In genomic region chrX:94814216-94814615, GRCh38 we compare ENCODE assay signal across 9 cellular contexts.
"Had no signal": no experiment of that assay in that cellular context is flagged by ENCODE, and none has a peak within 500 bp of the region (broad histone marks: within the 10 kb centered on the region; RNA-seq: fewer than 3 reads in every experiment).

No MANE protein-coding gene starts in this region.

- H3K4me2 ChIP-seq: GM23338, KMS-11 had no signal

- H2AFZ ChIP-seq: GM23338 had no signal

- DNase-seq: HFFc6, KBM-7 had no signal

- H3K27ac Mint-ChIP-seq: GM23338, HFFc6, IgD-negative memory B cell had no signal

- H3K4me3 ChIP-seq: GM23338, HAP-1 had no signal

- H3K36me3 Mint-ChIP-seq: IgD-negative memory B cell had no signal

- H3K27me3 Mint-ChIP-seq: IgD-negative memory B cell had no signal

- H3K27ac ChIP-seq: HL-60, KMS-11 had no signal

- H3K9ac ChIP-seq: KMS-11 had no signal

- H3K4me1 Mint-ChIP-seq: GM23338, IgD-negative memory B cell had no signal

- H3K36me3 ChIP-seq: HAP-1 had no signal

- H3K4me1 ChIP-seq: HAP-1 had no signal

- H3K4me3 Mint-ChIP-seq: GM23338, HFFc6, IgD-negative memory B cell had no signal

- H3K9me3 ChIP-seq: HAP-1 had no signal

- ATAC-seq: GM23338, HCT116, HepG2 had no signal
